ENCODE assay signal across 17 cellular contexts in genomic region chr7:27950123-27950522, GRCh38.
DNase-seq lines count a peak whose midpoint lies in the region; ATAC-seq and TF ChIP-seq lines count a peak whose summit lies in the region.
"Had no signal": no experiment of that assay in that cellular context is flagged by ENCODE, and none has a peak within 500 bp of the region (broad histone marks: within the 10 kb centered on the region; RNA-seq: fewer than 3 reads in every experiment).

No MANE protein-coding gene starts in this region.

- H3K9me3 ChIP-seq in CD4-positive, CD25-positive, alpha-beta regulatory T cell (ENCODE audit: control insufficient read depth in 2 of 2, low read length in 2 of 2), result no peaks in the 10 kb centered on the region
- H3K9me3 ChIP-seq in esophagus muscularis mucosa (no peaks in the 10 kb centered on the region), heart left ventricle (no peaks in the 10 kb centered on the region), right cardiac atrium (ENCODE audit: control insufficient read depth, low read length) (no peaks in the 10 kb centered on the region)
- H3K9me3 ChIP-seq: BE2C had no signal

- peaks cover 14 to 69% (median 40%) of the 10 kb centered on the region in 4 donors for H3K4me1 Mint-ChIP-seq in CD4-positive, CD25-positive, alpha-beta regulatory T cell
- peaks cover 14 to 27% of the 10 kb centered on the region in 2 donors for H3K4me1 Mint-ChIP-seq in effector memory CD8-positive, alpha-beta T cell (ENCODE audit: low read depth in 2 of 2)

- intact Hi-C loops in esophagus muscularis mucosa (cut with DNase I), result no loop called here
- intact Hi-C loops in heart left ventricle (cut with DNase I), result loop anchor here in 1 of 10 donors (10.0 kb wide), 1 partner anchor 55 kb away; no protein-coding TSS in a partner anchor
- intact Hi-C loops in right cardiac atrium (cut with DNase I), result no loop called here

- ATAC-seq in CD4-positive, CD25-positive, alpha-beta regulatory T cell (ENCODE audit: low read depth in 2 of 2), result no peak
- ATAC-seq in heart left ventricle (peak; percentile 87 to 93 (median 90)), right cardiac atrium (peak; percentile 74 to 78), HG02571 (IDR thresholded peaks at IDR 0.05; ENCODE audit: unreplicated experiment) (no peak)
- no peak for ATAC-seq in effector memory CD8-positive, alpha-beta T cell (replicated peaks)
- ATAC-seq: CD8-positive, alpha-beta T cell; HepG2 had no signal

- peaks cover 28% of the 10 kb centered on the region for H3K4me1 ChIP-seq in CD4-positive, CD25-positive, alpha-beta regulatory T cell (ENCODE audit: control insufficient read depth, insufficient read depth, low read length, poor library complexity, severe bottlenecking)
- H3K4me1 ChIP-seq in esophagus muscularis mucosa, result peaks cover under 1 to 39% (median 30%) of the 10 kb centered on the region in 4 donors
- H3K4me1 ChIP-seq in heart left ventricle, result peaks cover 0 to 61% (median 22%) of the 10 kb centered on the region in 12 donors
- H3K4me1 ChIP-seq in right cardiac atrium (ENCODE audit: control insufficient read depth, insufficient read depth, low read length), result peaks cover 5% of the 10 kb centered on the region

- H3K36me3 Mint-ChIP-seq in CD4-positive, CD25-positive, alpha-beta regulatory T cell, result peaks cover 20% of the 10 kb centered on the region
- no peaks in the 10 kb centered on the region for H3K36me3 Mint-ChIP-seq in effector memory CD8-positive, alpha-beta T cell (ENCODE audit: insufficient read depth)
- H3K36me3 Mint-ChIP-seq: CD8-positive, alpha-beta T cell had no signal

- no peak for DNase-seq in CD4-positive, CD25-positive, alpha-beta regulatory T cell
- DNase-seq in esophagus muscularis mucosa (ENCODE audit: extremely low spot score), result peak; percentile 42
- DNase-seq in heart left ventricle, result peak in 4 of 5 donors; percentile 62 to 85 (median 75)
- DNase-seq in right cardiac atrium, result peak; percentile 48 to 84 (median 71)
- no peak for DNase-seq in activated effector memory CD4-positive, alpha-beta T cell treated with anti-CD3 and anti-CD28 coated beads, Interleukin-2, amount 50 U/mL, for 16 hours
- DNase-seq in effector memory CD8-positive, alpha-beta T cell, result no peak
- DNase-seq: BE2C; CD8-positive, alpha-beta T cell; COR-L47; DMS153; DND-41; GDM1; HCEC 1CT; HFFc6 had no signal

- H3K36me3 ChIP-seq in CD4-positive, CD25-positive, alpha-beta regulatory T cell (ENCODE audit: control insufficient read depth, insufficient read depth, low read length), result no peaks in the 10 kb centered on the region
- H3K36me3 ChIP-seq in esophagus muscularis mucosa, result no peaks in the 10 kb centered on the region
- H3K36me3 ChIP-seq in heart left ventricle, result peaks cover 0 to 5% (median 0%) of the 10 kb centered on the region in 9 donors
- H3K36me3 ChIP-seq: BE2C had no signal

- H3K27me3 Mint-ChIP-seq in CD4-positive, CD25-positive, alpha-beta regulatory T cell, result no peaks in the 10 kb centered on the region
- no peaks in the 10 kb centered on the region for H3K27me3 Mint-ChIP-seq in effector memory CD8-positive, alpha-beta T cell

- no peaks in the 10 kb centered on the region for H3K27me3 ChIP-seq in CD4-positive, CD25-positive, alpha-beta regulatory T cell (ENCODE audit: control insufficient read depth, insufficient read depth, low read length)
- H3K27me3 ChIP-seq in esophagus muscularis mucosa (no peaks in the 10 kb centered on the region), heart left ventricle (no peaks in the 10 kb centered on the region), right cardiac atrium (ENCODE audit: control insufficient read depth, insufficient read depth) (no peaks in the 10 kb centered on the region)
- H3K27me3 ChIP-seq: BE2C had no signal

- no peak for TF ChIP-seq POLR2A in esophagus muscularis mucosa (IDR thresholded peaks at IDR 0.05; ENCODE audit: low read depth)
- no peak for TF ChIP-seq POLR2A in heart left ventricle (IDR thresholded peaks at IDR 0.05)

- no peak for TF ChIP-seq EP300 in esophagus muscularis mucosa (IDR thresholded peaks at IDR 0.05)

- H3K27ac ChIP-seq in CD4-positive, CD25-positive, alpha-beta regulatory T cell (ENCODE audit: insufficient read depth, low read length, poor library complexity, severe bottlenecking), result no peak overlapping the region
- H3K27ac ChIP-seq in esophagus muscularis mucosa (replicated peaks in 1 of 4), result no peak overlapping the region
- no peak overlapping the region for H3K27ac ChIP-seq in heart left ventricle
- no peak overlapping the region for H3K27ac ChIP-seq in right cardiac atrium (ENCODE audit: low read length)
- H3K27ac ChIP-seq: C4-2B had no signal

- H3K4me3 ChIP-seq in CD4-positive, CD25-positive, alpha-beta regulatory T cell (ENCODE audit: low read depth, low read length), result no peak overlapping the region
- H3K4me3 ChIP-seq in esophagus muscularis mucosa (no peak overlapping the region), heart left ventricle (no peak overlapping the region), right cardiac atrium (ENCODE audit: low read length) (no peak overlapping the region)

- TF ChIP-seq CTCF in esophagus muscularis mucosa (IDR thresholded peaks at IDR 0.05), result no peak
- TF ChIP-seq CTCF in heart left ventricle (IDR thresholded peaks at IDR 0.05), result no peak

- H3K4me3 Mint-ChIP-seq in CD4-positive, CD25-positive, alpha-beta regulatory T cell, result no peak overlapping the region
- H3K4me3 Mint-ChIP-seq in effector memory CD8-positive, alpha-beta T cell, result no peak overlapping the region
- H3K4me3 Mint-ChIP-seq: CD8-positive, alpha-beta T cell; HFFc6 had no signal

- WGBS in esophagus muscularis mucosa, result 76% methylated on average over 3 of the region's 3 CpGs
- 48 to 58% (median 53%) methylated on average over 3 of the region's 3 CpGs for WGBS in heart left ventricle, 4 donors
- 59% methylated on average over 3 of the region's 3 CpGs for WGBS in right cardiac atrium

- H3K27ac Mint-ChIP-seq in CD4-positive, CD25-positive, alpha-beta regulatory T cell, result peak overlapping the region in 2 of 3 donors; percentile 8 to 83
- H3K27ac Mint-ChIP-seq in effector memory CD8-positive, alpha-beta T cell, result peak overlapping the region in 1 of 2 donors; percentile 10
- H3K27ac Mint-ChIP-seq: CD8-positive, alpha-beta T cell; HFFc6 had no signal

- peaks cover 0 to 1% (median 0%) of the 10 kb centered on the region in 7 donors for H3K9me3 Mint-ChIP-seq in CD4-positive, CD25-positive, alpha-beta regulatory T cell
- H3K9me3 Mint-ChIP-seq in effector memory CD8-positive, alpha-beta T cell, result no peaks in the 10 kb centered on the region
- H3K9me3 Mint-ChIP-seq: CD8-positive, alpha-beta T cell; HFFc6 had no signal

Comparison
In these comparisons a context has a peak if more than half of its experiments do, and no peak if none do; other contexts are left out.
1. ATAC-seq: peak in heart left ventricle (4 of 4) and right cardiac atrium (2 of 2); none in CD4-positive, CD25-positive, alpha-beta regulatory T cell (0 of 2), HG02571 (single experiment) and effector memory CD8-positive, alpha-beta T cell (single experiment).
2. DNase-seq: peak in esophagus muscularis mucosa (single experiment), heart left ventricle (4 of 5) and right cardiac atrium (3 of 3); none in CD4-positive, CD25-positive, alpha-beta regulatory T cell (0 of 3), activated effector memory CD4-positive, alpha-beta T cell treated with anti-CD3 and anti-CD28 coated beads, Interleukin-2, amount 50 U/mL, for 16 hours (single experiment) and effector memory CD8-positive, alpha-beta T cell (0 of 3).